Comparison of ENCODE assay signal across 16 cellular contexts in the genomic region with DNA sequence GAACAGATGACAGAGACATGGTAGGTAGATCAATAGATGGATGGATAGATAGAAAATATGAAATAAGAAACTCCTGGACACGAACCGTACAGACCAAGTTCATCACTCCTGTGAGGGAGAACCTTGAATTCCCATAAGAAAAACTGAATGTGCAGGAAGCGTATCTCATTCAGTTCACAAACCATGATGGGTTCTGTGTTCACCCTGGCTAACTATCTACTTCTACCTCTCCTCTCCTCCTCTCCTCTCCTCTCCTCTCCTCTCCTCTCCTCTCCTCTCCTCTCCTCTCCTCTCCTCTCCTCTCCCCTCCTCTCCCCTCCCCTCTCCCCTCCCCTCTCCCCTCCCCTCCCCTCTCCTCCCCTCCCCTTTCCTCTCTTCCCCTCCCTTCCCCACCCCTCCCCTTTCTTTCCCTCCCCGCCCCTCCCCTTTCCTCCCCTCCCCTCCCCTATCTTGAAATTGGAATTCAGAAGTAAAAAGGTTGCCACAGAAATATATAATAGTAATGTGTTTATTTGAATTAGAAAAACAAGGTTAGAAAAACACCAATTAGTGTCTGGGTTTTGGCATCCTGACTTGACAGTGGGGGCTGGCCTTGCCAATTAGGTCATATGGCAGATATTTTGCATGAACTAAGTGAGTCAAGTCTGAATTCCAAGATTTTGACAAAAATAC.
DNase-seq lines count a peak whose midpoint lies in the region; TF ChIP-seq lines count a peak whose summit lies in the region.
"Had no signal": no experiment of that assay in that cellular context is flagged by ENCODE, and none has a peak within 500 bp of the region (broad histone marks: within the 10 kb centered on the region; RNA-seq: fewer than 3 reads in every experiment).

No MANE protein-coding gene starts in this region.

- H3K27ac Mint-ChIP-seq in endodermal cell: no peak overlapping the region
- H3K27ac Mint-ChIP-seq: B cell; CD4-positive, alpha-beta T cell; CD8-positive, alpha-beta T cell had no signal

- H3K36me3 ChIP-seq in endodermal cell (ENCODE audit: control insufficient read depth, insufficient read depth, low read length): no peaks in the 10 kb centered on the region
- H3K36me3 ChIP-seq: BLaER1 treated with 17β-estradiol and CSF1 and Interleukin-3, amounts not matched to agents 10 nM and 100 nM had no signal

- no peaks in the 10 kb centered on the region for H3K36me3 Mint-ChIP-seq in endodermal cell (ENCODE audit: low read depth)
- H3K36me3 Mint-ChIP-seq: CD8-positive, alpha-beta T cell had no signal

- peaks cover 7% of the 10 kb centered on the region for H3K27me3 Mint-ChIP-seq in endodermal cell (ENCODE audit: insufficient read depth)

- H3K9ac ChIP-seq in endodermal cell (ENCODE audit: extremely low read depth, low read length, poor library complexity, severe bottlenecking): no peak overlapping the region
- H3K9ac ChIP-seq: BLaER1 treated with 17β-estradiol and CSF1 and Interleukin-3, amounts not matched to agents 10 nM and 100 nM had no signal

- H3K4me1 ChIP-seq in endodermal cell (ENCODE audit: control insufficient read depth, insufficient read depth, low read length): peaks cover 15% of the 10 kb centered on the region
- H3K4me1 ChIP-seq: A549; BLaER1 treated with 17β-estradiol and CSF1 and Interleukin-3, amounts not matched to agents 10 nM and 100 nM had no signal

- H3K9me3 Mint-ChIP-seq in endodermal cell: peaks cover 11% of the 10 kb centered on the region
- H3K9me3 Mint-ChIP-seq: CD4-positive, alpha-beta T cell; CD8-positive, alpha-beta T cell had no signal

- no peak overlapping the region for H3K4me3 ChIP-seq in endodermal cell (ENCODE audit: low read length)
- H3K4me3 ChIP-seq: A549; BLaER1 treated with 17β-estradiol and CSF1 and Interleukin-3, amounts not matched to agents 10 nM and 100 nM had no signal

- peak overlapping the region; percentile 78; the same call in 1 of the 2 replicates for H3K27ac ChIP-seq in 22Rv1
- H3K27ac ChIP-seq in VCaP: peak overlapping the region; percentile 99
- H3K27ac ChIP-seq in endodermal cell (ENCODE audit: low read depth, low read length): no peak overlapping the region
- H3K27ac ChIP-seq: A549; BLaER1 treated with 17β-estradiol and CSF1 and Interleukin-3, amounts not matched to agents 10 nM and 100 nM had no signal

- no peak for TF ChIP-seq CTCF in 22Rv1 (IDR thresholded peaks at IDR 0.05)
- no peak for TF ChIP-seq CTCF in VCaP (conservative IDR thresholded peaks at IDR 0.05)
- no peak for TF ChIP-seq CTCF in endodermal cell (conservative IDR thresholded peaks at IDR 0.05)

- DNase-seq in endodermal cell (peak; percentile 2), NCI-H1694 (lab: John Stamatoyannopoulos, UW) (no peak), dedifferentiated amniotic fluid mesenchymal stem cell (ENCODE audit: extremely low spot score) (no peak), iPS-NIHi11 (ENCODE audit: low spot score) (no peak)
- DNase-seq: AML-193; Caco-2; Calu3; CD4-positive, alpha-beta T cell; CD8-positive, alpha-beta T cell; DMS79 treated with DMSO at 0.1 percent for 48 hours; GF-D8 had no signal

- peaks cover 19% of the 10 kb centered on the region for H3K4me1 Mint-ChIP-seq in endodermal cell
- H3K4me1 Mint-ChIP-seq: B cell had no signal

- H3K9me3 ChIP-seq in endodermal cell (ENCODE audit: control insufficient read depth, low read length): peaks cover 24% of the 10 kb centered on the region
- H3K9me3 ChIP-seq: A549 had no signal

- H3K27me3 ChIP-seq in endodermal cell (ENCODE audit: control insufficient read depth, insufficient read depth, low read length, poor library complexity, severe bottlenecking): no peaks in the 10 kb centered on the region
- H3K27me3 ChIP-seq: BLaER1 treated with 17β-estradiol and CSF1 and Interleukin-3, amounts not matched to agents 10 nM and 100 nM had no signal

- no peak overlapping the region for H3K4me3 Mint-ChIP-seq in endodermal cell
- H3K4me3 Mint-ChIP-seq: B cell; CD4-positive, alpha-beta T cell; CD8-positive, alpha-beta T cell had no signal

- WGBS in endodermal cell (ENCODE audit: insufficient coverage in 1 of 2, insufficient read length in 1 of 2), 2 experiments: 94 to 95% methylated on average over 3 of the region's 4 CpGs
